In genomic region chr12:98397323-98398105, GRCh38 we compare ENCODE assay signal across 8 cellular contexts.
DNase-seq lines count a peak whose midpoint lies in the region; ATAC-seq and TF ChIP-seq lines count a peak whose summit lies in the region.

No MANE protein-coding gene starts in this region.

- peak; percentile 37 for DNase-seq in GM12864 (ENCODE audit: low read depth)
- DNase-seq in NAMALWA (ENCODE audit: low spot score) = peak; percentile 89
- peak; percentile 82 for DNase-seq in activated naive CD8-positive, alpha-beta T cell treated with anti-CD3 and anti-CD28 coated beads, Interleukin-2, amount 10 ng/mL, durations not matched to agents 7 days and 5 days
- peak; percentile 71 to 88 (median 80) for DNase-seq in heart left ventricle
- DNase-seq in posterior vena cava (ENCODE audit: low spot score) = peak; percentile 92
- DNase-seq in upper lobe of right lung = peak; percentile 82

- H4K20me1 ChIP-seq in SU-DHL-6 (ENCODE audit: low read depth, low read length) = no peaks in the 10 kb centered on the region

- no peaks in the 10 kb centered on the region for H3K79me2 ChIP-seq in SU-DHL-6 (ENCODE audit: insufficient read depth, low read length)

- H3K9me3 ChIP-seq in SU-DHL-6 (ENCODE audit: insufficient read depth, low read length) = no peaks in the 10 kb centered on the region
- no peaks in the 10 kb centered on the region for H3K9me3 ChIP-seq in heart left ventricle
- H3K9me3 ChIP-seq in upper lobe of right lung = no peaks in the 10 kb centered on the region

- no peaks in the 10 kb centered on the region for H3K9me2 ChIP-seq in SU-DHL-6 (replicated peaks; ENCODE audit: insufficient read depth, low read length)

- peak overlapping the region; percentile 82 for H3K4me3 Mint-ChIP-seq in activated naive CD8-positive, alpha-beta T cell treated with anti-CD3 and anti-CD28 coated beads, Interleukin-2, amount 10 ng/mL, durations not matched to agents 7 days and 5 days

- no peaks in the 10 kb centered on the region for H3K9me3 Mint-ChIP-seq in activated naive CD8-positive, alpha-beta T cell treated with anti-CD3 and anti-CD28 coated beads, Interleukin-2, amount 10 ng/mL, durations not matched to agents 7 days and 5 days

- H3K4me1 Mint-ChIP-seq in activated naive CD8-positive, alpha-beta T cell treated with anti-CD3 and anti-CD28 coated beads, Interleukin-2, amount 10 ng/mL, durations not matched to agents 7 days and 5 days = peaks cover 27% of the 10 kb centered on the region

- no peaks in the 10 kb centered on the region for H3K36me3 ChIP-seq in SU-DHL-6 (ENCODE audit: low read length)
- no peaks in the 10 kb centered on the region for H3K36me3 ChIP-seq in heart left ventricle
- H3K36me3 ChIP-seq in upper lobe of right lung = no peaks in the 10 kb centered on the region

- ATAC-seq in HG02610 (IDR thresholded peaks at IDR 0.05; ENCODE audit: unreplicated experiment) (peak; percentile 88), heart left ventricle (peak; percentile 89 to 97 (median 96)), upper lobe of right lung (peak; percentile 99)
- ATAC-seq in activated naive CD8-positive, alpha-beta T cell treated with anti-CD3 and anti-CD28 coated beads, Interleukin-2, amount 10 ng/mL, durations not matched to agents 7 days and 5 days (ENCODE audit: low read depth) = peak; percentile 86

- no peaks in the 10 kb centered on the region for H3K27me3 Mint-ChIP-seq in activated naive CD8-positive, alpha-beta T cell treated with anti-CD3 and anti-CD28 coated beads, Interleukin-2, amount 10 ng/mL, durations not matched to agents 7 days and 5 days

- 21 to 25% (median 23%) methylated on average over 33 of the region's 33 CpGs for WGBS in heart left ventricle, 4 donors

- TF ChIP-seq CTCF in GM12864 (IDR thresholded peaks at IDR 0.05; ENCODE audit: low read depth, low read length, missing control alignments) = peak; percentile 86
- TF ChIP-seq CTCF in SU-DHL-6 (IDR thresholded peaks at IDR 0.05; ENCODE audit: insufficient read depth, low read length, poor library complexity, severe bottlenecking) = peak; percentile 83
- peak; percentile 83 to 95 (median 90) for TF ChIP-seq CTCF in heart left ventricle (IDR thresholded peaks at IDR 0.05)
- peak; percentile 92 for TF ChIP-seq CTCF in upper lobe of right lung (IDR thresholded peaks at IDR 0.05)

- H2AFZ ChIP-seq in SU-DHL-6 (ENCODE audit: low read depth, low read length, severe bottlenecking) = peak overlapping the region; percentile 79

- peak overlapping the region; percentile 54 for H3K4me2 ChIP-seq in SU-DHL-6 (ENCODE audit: low read depth, low read length, poor library complexity, severe bottlenecking)

- peak overlapping the region; percentile 72 for H3K27ac Mint-ChIP-seq in activated naive CD8-positive, alpha-beta T cell treated with anti-CD3 and anti-CD28 coated beads, Interleukin-2, amount 10 ng/mL, durations not matched to agents 7 days and 5 days

- POLR2A ChIA-PET in activated naive CD8-positive, alpha-beta T cell treated with anti-CD3 and anti-CD28 coated beads, Interleukin-2, amount 10 ng/mL, durations not matched to agents 7 days and 5 days (lab: Charles Lee) = no interaction called here

- H3F3A ChIP-seq in SU-DHL-6 (ENCODE audit: insufficient read depth) = no peaks in the 10 kb centered on the region

- H3K4me1 ChIP-seq in heart left ventricle (peaks cover 0 to 22% (median 2%) of the 10 kb centered on the region in 12 donors), upper lobe of right lung (peaks cover 7% of the 10 kb centered on the region)

- H3K4me3 ChIP-seq in GM12864 (ENCODE audit: low read depth, low read length) (peak overlapping the region; percentile 16; the same call in 1 of the 2 replicates), SU-DHL-6 (ENCODE audit: insufficient read depth, low read length, poor library complexity, severe bottlenecking) (no peak overlapping the region), heart left ventricle (peak overlapping the region in 10 of 12 donors; percentile 32 to 57 (median 47)), upper lobe of right lung (peak overlapping the region; percentile 39)

- no peaks in the 10 kb centered on the region for H3K36me3 Mint-ChIP-seq in activated naive CD8-positive, alpha-beta T cell treated with anti-CD3 and anti-CD28 coated beads, Interleukin-2, amount 10 ng/mL, durations not matched to agents 7 days and 5 days

- H3K27ac ChIP-seq in SU-DHL-6 (ENCODE audit: low read depth, low read length) = no peak overlapping the region
- H3K27ac ChIP-seq in heart left ventricle = peak overlapping the region in 2 of 12 donors; percentile 2 to 31
- H3K27ac ChIP-seq in upper lobe of right lung = no peak overlapping the region

- no peaks in the 10 kb centered on the region for H3K27me3 ChIP-seq in SU-DHL-6 (ENCODE audit: low read length)
- no peaks in the 10 kb centered on the region for H3K27me3 ChIP-seq in heart left ventricle
- H3K27me3 ChIP-seq in upper lobe of right lung = no peaks in the 10 kb centered on the region

- intact Hi-C loops in heart left ventricle (cut with DNase I) (loop anchor here in 9 of 10 donors (2.0 to 10.0 kb wide), 9 partner anchors 1090 to 1823 kb away; no protein-coding TSS in a partner anchor), posterior vena cava (cut with DNase I) (no loop called here), upper lobe of right lung (cut with DNase I) (no loop called here)

- H3K9ac ChIP-seq in SU-DHL-6 (ENCODE audit: low read length) = peak overlapping the region; percentile 5; the same call in 1 of the 2 replicates

- TF ChIP-seq POLR2A in heart left ventricle (IDR thresholded peaks at IDR 0.05) = no peak

Comparison
In these comparisons a context has a peak if more than half of its experiments do, and no peak if none do; other contexts are left out.
1. DNase-seq: peak in every context shown above with its lines; median percentile 92 in posterior vena cava; 89 in NAMALWA; 82 in activated naive CD8-positive, alpha-beta T cell treated with anti-CD3 and anti-CD28 coated beads, Interleukin-2, amount 10 ng/mL, durations not matched to agents 7 days and 5 days; 82 in upper lobe of right lung; 80 in heart left ventricle; 37 in GM12864.
2. intact Hi-C loops: an anchor here in heart left ventricle (2.0 to 10.0 kb wide); none called in posterior vena cava and upper lobe of right lung.